ENCODE assay signal across 7 cellular contexts in the genomic region with DNA sequence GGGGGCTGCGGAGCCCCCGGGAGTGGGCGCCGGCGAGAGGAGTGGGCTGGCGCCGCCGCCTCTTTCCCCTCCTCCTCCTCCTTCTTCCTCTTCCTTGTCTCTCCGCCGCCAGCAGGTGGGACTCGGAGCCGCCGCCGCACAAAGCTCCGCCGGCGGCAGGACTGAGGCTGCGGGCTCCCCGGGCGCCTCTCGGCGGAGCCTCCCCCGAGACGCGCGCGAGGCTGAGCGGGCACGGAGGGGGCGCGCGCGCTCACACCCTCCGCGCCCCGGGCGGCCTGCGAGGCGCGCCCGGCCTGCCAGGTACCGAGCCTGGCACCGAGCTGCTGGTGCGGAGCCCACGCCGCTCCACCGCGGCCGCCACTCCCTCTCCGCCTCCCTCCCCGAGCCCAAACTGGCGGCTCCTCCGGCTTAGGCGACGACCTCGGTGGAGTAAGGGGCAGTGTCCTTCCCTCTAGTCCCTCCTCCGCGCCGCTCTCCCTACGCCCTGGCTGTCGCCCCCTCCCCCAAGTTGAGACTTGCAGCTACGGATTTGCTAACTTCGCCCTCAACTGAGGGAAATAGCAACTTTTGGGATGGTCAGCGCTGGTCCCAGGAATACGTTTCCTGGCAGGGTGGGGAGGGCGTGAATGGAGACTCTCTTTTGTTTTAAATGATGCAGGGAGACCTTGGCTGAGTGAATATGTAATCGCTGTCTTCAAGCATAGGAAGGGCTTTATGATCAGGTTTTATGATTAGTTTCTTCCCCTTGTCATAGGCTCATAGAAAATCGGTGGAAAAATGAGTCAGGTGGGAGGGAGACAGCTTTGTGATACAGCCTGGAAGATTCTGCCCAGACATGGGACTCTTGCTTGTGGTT.
DNase-seq lines count a peak whose midpoint lies in the region; ATAC-seq and TF ChIP-seq lines count a peak whose summit lies in the region.

No MANE protein-coding gene starts in this region.

- WGBS in upper lobe of left lung, 2 donors = 4 to 10% methylated on average over 6 to 58 of the region's 68 CpGs

- H3K4me1 Mint-ChIP-seq in HFFc6 (ENCODE audit: low read depth) = peaks cover 17% of the 10 kb centered on the region
- H3K4me1 Mint-ChIP-seq in naive thymus-derived CD8-positive, alpha-beta T cell = peaks cover 16 to 25% (median 18%) of the 10 kb centered on the region in 4 donors

- ATAC-seq in GM18498 (IDR thresholded peaks at IDR 0.05; ENCODE audit: unreplicated experiment) = peak; percentile 71
- ATAC-seq in naive thymus-derived CD8-positive, alpha-beta T cell = peak; percentile 75 to 80
- ATAC-seq in upper lobe of left lung (ENCODE audit: low FRiP score in 2 of 2) = peak; percentile 60 to 73

- H3K9me3 Mint-ChIP-seq in HFFc6 = no peaks in the 10 kb centered on the region
- no peaks in the 10 kb centered on the region for H3K9me3 Mint-ChIP-seq in naive thymus-derived CD8-positive, alpha-beta T cell

- no peaks in the 10 kb centered on the region for H3K36me3 ChIP-seq in upper lobe of left lung

- no peaks in the 10 kb centered on the region for H3K9me3 ChIP-seq in upper lobe of left lung

- peak overlapping the region; percentile 75 for H3K4me3 ChIP-seq in epithelial cell of proximal tubule (ENCODE audit: low read depth, low read length)
- peak overlapping the region; percentile 25 to 70 (median 53) for H3K4me3 ChIP-seq in upper lobe of left lung

- H3K27ac ChIP-seq in upper lobe of left lung = no peak overlapping the region

- POLR2A ChIA-PET in naive thymus-derived CD8-positive, alpha-beta T cell (lab: Charles Lee) = interaction anchor here (0.6 to 3.5 kb wide), 2 partner anchors 199 to 1530 kb away, joined by 5 to 15 read pairs; a partner anchor contains a TSS

- H3K27ac Mint-ChIP-seq in HFFc6 = no peak overlapping the region
- peak overlapping the region in 6 of 10 donors; percentile 1 to 82 (median 50) for H3K27ac Mint-ChIP-seq in naive thymus-derived CD8-positive, alpha-beta T cell

- TF ChIP-seq POLR2A in upper lobe of left lung (IDR thresholded peaks at IDR 0.05) = no peak

- TF ChIP-seq CTCF in HFFc6 (IDR thresholded peaks at IDR 0.05) (no peak), epithelial cell of proximal tubule (conservative IDR thresholded peaks at IDR 0.05; ENCODE audit: low read depth, low read length) (peak; percentile 29), upper lobe of left lung (IDR thresholded peaks at IDR 0.05) (peak in 1 of 6 experiments; percentile 34)

- peaks cover 8 to 25% (median 11%) of the 10 kb centered on the region in 4 donors for H3K4me1 ChIP-seq in upper lobe of left lung

- peaks cover 19% of the 10 kb centered on the region for H3K27me3 Mint-ChIP-seq in HFFc6 (ENCODE audit: insufficient read depth)
- peaks cover 3 to 71% (median 22%) of the 10 kb centered on the region in 5 donors for H3K27me3 Mint-ChIP-seq in naive thymus-derived CD8-positive, alpha-beta T cell

- peak overlapping the region; percentile 74 for H3K4me3 Mint-ChIP-seq in HFFc6
- H3K4me3 Mint-ChIP-seq in naive thymus-derived CD8-positive, alpha-beta T cell = peak overlapping the region; percentile 79 to 95 (median 86)

- no peaks in the 10 kb centered on the region for H3K36me3 Mint-ChIP-seq in HFFc6 (ENCODE audit: low read depth)
- H3K36me3 Mint-ChIP-seq in naive thymus-derived CD8-positive, alpha-beta T cell = no peaks in the 10 kb centered on the region

- H3K27me3 ChIP-seq in upper lobe of left lung = peaks cover 0 to 8% (median 0%) of the 10 kb centered on the region in 4 donors

- no peak for DNase-seq in HFFc6
- DNase-seq in NCI-H1930 (lab: John Stamatoyannopoulos, UW) = peak; percentile 20 to 31
- DNase-seq in activated CD4-positive, alpha-beta T cell treated with anti-CD3 and anti-CD28 coated beads, Interleukin-2, amount 50 U/mL, for 4 hours = peak; percentile 38 to 39
- DNase-seq in epithelial cell of proximal tubule (ENCODE audit: low read depth) = no peak
- peak in 8 of 10 donors; percentile 10 to 58 (median 40) for DNase-seq in naive thymus-derived CD8-positive, alpha-beta T cell
- peak in 1 of 2 donors; percentile 90 for DNase-seq in upper lobe of left lung

- no peak for TF ChIP-seq EP300 in upper lobe of left lung (IDR thresholded peaks at IDR 0.05)

Comparison
In these comparisons a context has a peak if more than half of its experiments do, and no peak if none do; other contexts are left out.
1. DNase-seq: peak in NCI-H1930 (2 of 2), activated CD4-positive, alpha-beta T cell treated with anti-CD3 and anti-CD28 coated beads, Interleukin-2, amount 50 U/mL, for 4 hours (2 of 2) and naive thymus-derived CD8-positive, alpha-beta T cell (8 of 10); none in HFFc6 (single experiment) and epithelial cell of proximal tubule (single experiment).
2. Peak in every context shown above with its lines, with median percentiles within 50 percentile points of each other: ATAC-seq.